ENCODE assay signal across 4 cellular contexts in genomic region chr4:102993985-102994384, GRCh38. TPM values are rescaled to one million over a fixed set of nuclear protein-coding genes. Genes with fewer than 3 reads are reported as not detected.
"Had no signal": no experiment of that assay in that cellular context is flagged by ENCODE, and none has a peak within 500 bp of the region (broad histone marks: within the 10 kb centered on the region; RNA-seq: fewer than 3 reads in every experiment).

No MANE protein-coding gene starts in this region.

RNA-seq across cellular contexts. Expression of gene SLC9B1, which starts 25.5 kb away (rescaled TPM):
- total RNA-seq: ascending aorta, body of pancreas, colonic mucosa had no signal
- polyA plus RNA-seq: cardiac muscle cell had no signal
